Comparison of ENCODE assay signal across 12 cellular contexts in the genomic region with DNA sequence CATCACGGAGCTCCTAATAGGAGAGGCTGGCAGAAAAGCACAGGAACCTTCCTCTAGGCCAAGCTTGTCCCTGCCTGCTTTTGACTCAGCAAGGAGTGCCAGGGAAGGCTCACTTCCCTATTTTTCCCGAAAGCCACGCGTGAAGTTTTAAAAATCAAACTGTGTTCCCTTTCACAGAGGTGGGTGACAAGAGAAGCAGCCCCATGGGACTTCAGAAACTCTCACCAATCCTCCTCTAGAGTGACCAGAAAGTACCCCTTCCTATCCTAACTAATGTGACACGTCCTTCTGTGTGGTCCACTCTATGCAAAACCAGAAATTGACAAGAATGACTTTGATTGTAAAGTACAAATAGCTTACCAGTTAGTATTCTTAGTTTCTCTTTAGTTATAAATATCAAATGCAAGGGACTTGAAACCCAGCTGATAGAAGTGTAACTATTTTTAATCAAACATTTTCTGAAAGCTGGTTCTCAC. TPM values are rescaled to one million over a fixed set of nuclear protein-coding genes. Genes with fewer than 3 reads are reported as not detected.
DNase-seq lines count a peak whose midpoint lies in the region; ATAC-seq and TF ChIP-seq lines count a peak whose summit lies in the region.
"Had no signal": no experiment of that assay in that cellular context is flagged by ENCODE, and none has a peak within 500 bp of the region (broad histone marks: within the 10 kb centered on the region; RNA-seq: fewer than 3 reads in every experiment).

No MANE protein-coding gene starts in this region.

- no peak for TF ChIP-seq CTCF in natural killer cell (IDR thresholded peaks at IDR 0.05)
- no peak for TF ChIP-seq CTCF in vagina (IDR thresholded peaks at IDR 0.05)

- no peaks in the 10 kb centered on the region for H3K9me3 ChIP-seq in vagina

- peaks cover 0 to 12% of the 10 kb centered on the region in 2 donors for H3K36me3 ChIP-seq in vagina

- H3K4me3 ChIP-seq in vagina, result no peak overlapping the region

- no peaks in the 10 kb centered on the region for H3K27me3 Mint-ChIP-seq in natural killer cell (ENCODE audit: low read depth in 2 of 2)
- H3K27me3 Mint-ChIP-seq in natural killer cell treated with Interleukin-12 subunit alpha and Interleukin-12 subunit beta and Interleukin-15 and Interleukin-18, amount 100 ng/mL, for 72 hours, result no peaks in the 10 kb centered on the region
- H3K27me3 Mint-ChIP-seq: effector memory CD8-positive, alpha-beta T cell; IgD-negative memory B cell had no signal

- intact Hi-C loops in natural killer cell (cut with micrococcal nuclease) (no loop called here), vagina (cut with DNase I) (no loop called here)

- H3K9me3 Mint-ChIP-seq in natural killer cell, result no peaks in the 10 kb centered on the region
- H3K9me3 Mint-ChIP-seq in natural killer cell treated with Interleukin-12 subunit alpha and Interleukin-12 subunit beta and Interleukin-15 and Interleukin-18, amount 100 ng/mL, for 72 hours, result no peaks in the 10 kb centered on the region
- H3K9me3 Mint-ChIP-seq: effector memory CD8-positive, alpha-beta T cell; IgD-negative memory B cell had no signal

- peak overlapping the region in 1 of 2 donors; percentile 85 for H3K27ac Mint-ChIP-seq in natural killer cell
- no peak overlapping the region for H3K27ac Mint-ChIP-seq in natural killer cell treated with Interleukin-12 subunit alpha and Interleukin-12 subunit beta and Interleukin-15 and Interleukin-18, amount 100 ng/mL, for 72 hours

- no peak for TF ChIP-seq POLR2A in vagina (IDR thresholded peaks at IDR 0.05)

- no peaks in the 10 kb centered on the region for H3K27me3 ChIP-seq in vagina

- H3K4me3 Mint-ChIP-seq in natural killer cell, result peak overlapping the region; percentile 32
- H3K4me3 Mint-ChIP-seq in natural killer cell treated with Interleukin-12 subunit alpha and Interleukin-12 subunit beta and Interleukin-15 and Interleukin-18, amount 100 ng/mL, for 72 hours, result no peak overlapping the region
- H3K4me3 Mint-ChIP-seq: effector memory CD8-positive, alpha-beta T cell; IgD-negative memory B cell had no signal

- H3K36me3 Mint-ChIP-seq in natural killer cell, result no peaks in the 10 kb centered on the region
- H3K36me3 Mint-ChIP-seq in natural killer cell treated with Interleukin-12 subunit alpha and Interleukin-12 subunit beta and Interleukin-15 and Interleukin-18, amount 100 ng/mL, for 72 hours, result peaks cover 34% of the 10 kb centered on the region

- H3K4me1 ChIP-seq in vagina, result peaks cover 11% of the 10 kb centered on the region

- no peak for DNase-seq in natural killer cell
- DNase-seq in natural killer cell treated with Interleukin-12 subunit alpha and Interleukin-12 subunit beta and Interleukin-15 and Interleukin-18, amount 100 ng/mL, for 72 hours (ENCODE audit: low spot score), result no peak
- DNase-seq in vagina (ENCODE audit: extremely low spot score in 2 of 2), result no peak
- no peak for DNase-seq in superior temporal gyrus (ENCODE audit: extremely low spot score)
- DNase-seq in NCI-H526 treated with DMSO at 0.1 percent for 48 hours (lab: John Stamatoyannopoulos, UW), result no peak
- DNase-seq in NOMO-1 treated with DMSO at 0.1 percent for 48 hours (lab: John Stamatoyannopoulos, UW; ENCODE audit: unreplicated experiment), result no peak
- DNase-seq: activated naive CD4-positive, alpha-beta T cell treated with anti-CD3 and anti-CD28 coated beads, Interleukin-2, amount 50 U/mL, for 16 hours; effector memory CD8-positive, alpha-beta T cell; NCI-H526 had no signal

- H3K4me1 Mint-ChIP-seq in natural killer cell, result peaks cover 38 to 59% of the 10 kb centered on the region in 2 donors
- H3K4me1 Mint-ChIP-seq in natural killer cell treated with Interleukin-12 subunit alpha and Interleukin-12 subunit beta and Interleukin-15 and Interleukin-18, amount 100 ng/mL, for 72 hours (ENCODE audit: low read depth in 2 of 2), result peaks cover 39 to 49% of the 10 kb centered on the region in 2 donors

- ATAC-seq in natural killer cell (peak in 1 of 3 donors; percentile 8), HG02678 (IDR thresholded peaks at IDR 0.05; ENCODE audit: unreplicated experiment) (peak; percentile 82), HG03521 (IDR thresholded peaks at IDR 0.05; ENCODE audit: unreplicated experiment) (peak; percentile 85)
- no peak for ATAC-seq in natural killer cell treated with Interleukin-12 subunit alpha and Interleukin-12 subunit beta and Interleukin-15 and Interleukin-18, amount 100 ng/mL, for 72 hours
- ATAC-seq: effector memory CD8-positive, alpha-beta T cell had no signal

- peak overlapping the region; percentile 0 for H3K27ac ChIP-seq in vagina

RNA-seq across cellular contexts. Expression of a gene that starts 41.9 kb away (rescaled TPM):
- 100 to 1,000 TPM; 144 to 235 (median 163) TPM for total RNA-seq in natural killer cell
- total RNA-seq in natural killer cell treated with Interleukin-12 subunit alpha and Interleukin-12 subunit beta and Interleukin-15 and Interleukin-18, amount 100 ng/mL, for 72 hours, result 100 to 1,000 TPM; 108 to 131 TPM
- total RNA-seq in vagina, result 38.5 TPM

Comparison
In these comparisons a context has a peak if more than half of its experiments do, and no peak if none do; other contexts are left out.
1. ATAC-seq: peak in HG02678 (single experiment) and HG03521 (single experiment); none in natural killer cell treated with Interleukin-12 subunit alpha and Interleukin-12 subunit beta and Interleukin-15 and Interleukin-18, amount 100 ng/mL, for 72 hours (0 of 2).